ENCODE assay signal across 27 cellular contexts in the genomic region with DNA sequence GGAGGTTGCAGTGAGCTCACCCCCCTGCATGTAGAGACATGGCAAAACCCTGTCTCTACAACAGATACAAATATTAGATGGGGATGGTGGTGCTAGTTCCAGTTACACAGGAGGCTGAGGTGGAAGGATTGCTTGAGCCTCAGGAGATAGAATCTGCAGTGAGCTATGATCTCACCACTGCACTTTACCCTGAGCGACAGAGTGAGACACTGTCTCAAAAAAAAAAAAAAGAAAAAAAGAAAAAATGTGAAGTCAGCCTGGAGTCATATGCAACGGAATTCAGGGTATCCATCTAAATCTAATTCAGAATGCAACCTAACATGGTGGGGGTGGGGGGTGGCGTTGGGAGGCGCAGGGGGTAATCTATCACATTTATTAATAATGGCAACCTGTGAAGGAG. TPM values are rescaled to one million over a fixed set of nuclear protein-coding genes. Genes with fewer than 3 reads are reported as not detected.
"Had no signal": no experiment of that assay in that cellular context is flagged by ENCODE, and none has a peak within 500 bp of the region (broad histone marks: within the 10 kb centered on the region; RNA-seq: fewer than 3 reads in every experiment).

No MANE protein-coding gene starts in this region.

- H3K27me3 ChIP-seq: gastrocnemius medialis, ovary, sigmoid colon, stomach, thyroid gland, upper lobe of left lung had no signal

- ATAC-seq: esophagus mucosa; gastrocnemius medialis; left lobe of liver; natural killer cell; psoas muscle; right cardiac atrium; stimulated activated effector memory CD8-positive, alpha-beta T cell treated with anti-CD3 and anti-CD28 coated beads, Interleukin-12 subunit alpha, Interleukin-12 subunit beta, amount 100 ng/mL, for 72 hours had no signal

- H3K4me1 ChIP-seq: gastrocnemius medialis, psoas muscle, sigmoid colon, stomach, thyroid gland, upper lobe of left lung had no signal

- H3K4me3 Mint-ChIP-seq: memory B cell; natural killer cell; stimulated activated effector memory CD8-positive, alpha-beta T cell treated with anti-CD3 and anti-CD28 coated beads, Interleukin-12 subunit alpha, Interleukin-12 subunit beta, amount 100 ng/mL, for 72 hours had no signal

- DNase-seq: cortex of kidney; effector CD4-positive, alpha-beta T cell; foreskin fibroblast; gastrocnemius medialis; head of caudate nucleus; kidney; natural killer cell; occipital lobe; ovary; posterior cingulate gyrus; psoas muscle; right cardiac atrium; sigmoid colon; stimulated activated CD4-positive, alpha-beta T cell treated with anti-CD3 and anti-CD28 coated beads, Interleukin-2, amount 100 ng/mL, for 24 hours; stimulated activated CD4-positive, alpha-beta T cell treated with anti-CD3 and anti-CD28 coated beads, Interleukin-4, amount 100 ng/mL, for 24 hours; stimulated activated naive CD4-positive, alpha-beta T cell treated with Interleukin-2 at 50 U/mL for 16 hours; stomach; thyroid gland; upper lobe of left lung had no signal

- H3K4me1 Mint-ChIP-seq: memory B cell; natural killer cell; stimulated activated effector memory CD8-positive, alpha-beta T cell treated with anti-CD3 and anti-CD28 coated beads, Interleukin-12 subunit alpha, Interleukin-12 subunit beta, amount 100 ng/mL, for 72 hours had no signal

- H3K36me3 Mint-ChIP-seq: memory B cell; stimulated activated effector memory CD8-positive, alpha-beta T cell treated with anti-CD3 and anti-CD28 coated beads, Interleukin-12 subunit alpha, Interleukin-12 subunit beta, amount 100 ng/mL, for 72 hours had no signal

- H3K27ac ChIP-seq: epithelial cell of prostate, gastrocnemius medialis, ovary, psoas muscle, sigmoid colon, stomach, thyroid gland, upper lobe of left lung had no signal

- H3K36me3 ChIP-seq: gastrocnemius medialis, ovary, thyroid gland, upper lobe of left lung had no signal

- H3K27ac Mint-ChIP-seq: memory B cell; natural killer cell; stimulated activated effector memory CD8-positive, alpha-beta T cell treated with anti-CD3 and anti-CD28 coated beads, Interleukin-12 subunit alpha, Interleukin-12 subunit beta, amount 100 ng/mL, for 72 hours had no signal

- H3K9me3 ChIP-seq: ovary, thyroid gland had no signal

- FAIRE-seq: kidney, urothelium cell line had no signal

- H3K4me3 ChIP-seq: gastrocnemius medialis, lung, ovary, psoas muscle, sigmoid colon, stomach, thyroid gland, upper lobe of left lung had no signal

RNA-seq across cellular contexts. Expression of gene NR2F2, which starts 37.1 kb away (rescaled TPM):
- total RNA-seq: mononuclear cell, natural killer cell had no signal
